In the genomic region with DNA sequence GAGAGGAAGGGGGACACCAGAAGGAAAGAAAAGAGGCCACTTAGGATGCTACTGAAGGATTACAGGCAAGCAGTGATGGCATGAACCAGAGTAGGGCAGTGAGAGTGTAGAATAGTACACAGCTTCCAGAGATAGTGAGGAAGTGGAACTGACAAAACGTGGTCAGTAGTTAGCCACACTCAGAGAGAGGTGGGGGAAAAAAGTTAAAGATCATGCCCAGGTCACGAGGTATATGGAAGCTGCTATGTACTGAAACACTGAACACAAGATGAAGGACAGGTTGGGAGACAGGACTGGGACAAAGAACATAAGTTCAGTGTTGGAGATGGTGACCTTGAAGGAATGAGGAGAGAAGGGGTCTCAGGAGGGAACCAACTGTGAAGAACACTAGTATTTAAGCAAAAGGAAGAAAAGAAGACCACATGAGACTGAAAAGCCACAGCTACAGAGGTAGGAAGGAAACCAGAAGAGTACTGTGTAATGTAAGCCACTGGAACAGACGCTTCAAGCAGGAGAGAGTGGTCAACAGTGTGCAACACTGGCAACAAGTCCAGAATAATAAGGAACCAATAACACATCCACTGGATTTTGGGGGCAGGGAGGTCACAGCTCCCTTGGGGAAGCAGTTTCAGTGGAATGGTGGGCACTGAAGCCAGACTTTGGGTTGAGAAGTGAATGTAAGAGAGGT, we compare ENCODE assay signal across 11 cellular contexts. TPM values are rescaled to one million over a fixed set of nuclear protein-coding genes. Genes with fewer than 3 reads are reported as not detected.
DNase-seq lines count a peak whose midpoint lies in the region; ATAC-seq, FAIRE-seq and TF ChIP-seq lines count a peak whose summit lies in the region.
"Had no signal": no experiment of that assay in that cellular context is flagged by ENCODE, and none has a peak within 500 bp of the region (broad histone marks: within the 10 kb centered on the region; RNA-seq: fewer than 3 reads in every experiment).

No MANE protein-coding gene starts in this region.

- TF ChIP-seq POLR2A in GM12892 (IDR thresholded peaks at IDR 0.05; ENCODE audit: low read depth, low read length): no peak

- peak; percentile 85 for FAIRE-seq in GM12892 (lab: Jason Lieb, UNC)

- intact Hi-C loops in left colon (cut with DNase I, micrococcal nuclease): no loop called here

- H3K27ac ChIP-seq in epithelial cell of prostate: peak overlapping the region; percentile 4

- DNase-seq in GM12892 (ENCODE audit: insufficient read length): no peak
- DNase-seq in epithelial cell of prostate (ENCODE audit: low read depth, low spot score): no peak
- no peak for DNase-seq in left colon
- DNase-seq in stimulated activated CD4-positive, alpha-beta T cell treated with anti-CD3 and anti-CD28 coated beads, Interleukin-4, amount 100 ng/mL, for 4 hours: no peak
- no peak for DNase-seq in NCI-H748 treated with DMSO at 0.1 percent for 48 hours (lab: John Stamatoyannopoulos, UW)
- DNase-seq in activated CD4-positive, alpha-beta T cell treated with anti-CD3 and anti-CD28 coated beads for 48 hours: no peak
- DNase-seq: activated CD8-positive, alpha-beta memory T cell treated with anti-CD3 and anti-CD28 coated beads, Interleukin-2, amount 50 U/mL, for 48 hours; GF-D8; NCI-H2081 had no signal

- ATAC-seq in GM21390 (IDR thresholded peaks at IDR 0.05; ENCODE audit: unreplicated experiment): peak; percentile 47
- ATAC-seq in HG03342 (IDR thresholded peaks at IDR 0.05; ENCODE audit: unreplicated experiment): peak; percentile 75
- ATAC-seq in left colon: no peak

RNA-seq across cellular contexts. Expression of a gene that starts 45.5 kb away (rescaled TPM):
- polyA plus RNA-seq in GM12892 (2012; ENCODE audit: missing spikeins): 42.1 TPM
- total RNA-seq in left colon: 10 to 100 TPM; 28.7 to 36.7 TPM
